ENCODE assay signal across 8 cellular contexts in genomic region chr1:22052115-22053017, GRCh38. TPM values are rescaled to one million over a fixed set of nuclear protein-coding genes. Genes with fewer than 3 reads are reported as not detected.
DNase-seq lines count a peak whose midpoint lies in the region; ATAC-seq and TF ChIP-seq lines count a peak whose summit lies in the region.

TSS of gene CDC42 (plus strand) at chr1:22052709. CDS start at chr1:22078479, 25,770 bp downstream.

- H3K27ac ChIP-seq in KMS-11 (peak within 1 kb of the TSS; percentile 95), Panc1 (ENCODE audit: low read length) (peak within 1 kb of the TSS; percentile 88), esophagus (ENCODE audit: low read depth in 2 of 2, low read length in 1 of 2) (peak within 1 kb of the TSS; percentile 100), muscle layer of duodenum (ENCODE audit: low read length) (peak within 1 kb of the TSS; percentile 91)

- H3K79me2 ChIP-seq in KMS-11 (ENCODE audit: insufficient read depth, low read depth), result peaks cover 39% of the 10 kb centered on the region

- peaks cover 31% of the 10 kb centered on the region for H3K4me1 ChIP-seq in KMS-11 (ENCODE audit: low read depth, poor library complexity, severe bottlenecking)
- H3K4me1 ChIP-seq in Panc1 (ENCODE audit: control insufficient read depth, insufficient read depth, low read length), result peaks cover 26% of the 10 kb centered on the region
- peaks cover 3 to 7% of the 10 kb centered on the region in 2 donors for H3K4me1 ChIP-seq in esophagus (ENCODE audit: control insufficient read depth in 2 of 2, insufficient read depth in 2 of 2, low read length in 1 of 2)
- peaks cover 25 to 32% of the 10 kb centered on the region in 2 donors for H3K4me1 ChIP-seq in muscle layer of duodenum (ENCODE audit: control insufficient read depth in 1 of 2, insufficient read depth in 2 of 2, low read length in 2 of 2)

- H3K9me3 Mint-ChIP-seq in activated T-cell treated with anti-CD3 and anti-CD28 coated beads, Interleukin-2, amount 50 U/mL, for 4 hours, result no peaks in the 10 kb centered on the region

- H3K27me3 ChIP-seq in KMS-11 (ENCODE audit: insufficient read depth, low read depth), result no peaks in the 10 kb centered on the region
- no peaks in the 10 kb centered on the region for H3K27me3 ChIP-seq in Panc1 (ENCODE audit: control insufficient read depth, insufficient read depth, low read length)
- no peaks in the 10 kb centered on the region for H3K27me3 ChIP-seq in esophagus (ENCODE audit: control insufficient read depth in 1 of 2, insufficient read depth in 2 of 2, low read length in 2 of 2)
- no peaks in the 10 kb centered on the region for H3K27me3 ChIP-seq in muscle layer of duodenum (ENCODE audit: low read depth, low read length)

- peak within 1 kb of the TSS; percentile 100 for H2AFZ ChIP-seq in KMS-11 (ENCODE audit: low read depth)

- peak within 1 kb of the TSS; percentile 97 for H3K9ac ChIP-seq in KMS-11

- CTCF ChIA-PET in Panc1 (lab: Charles Lee), result interaction anchor here (0.6 to 0.7 kb wide), 3 partner anchors 29 to 89 kb away, joined by 3 to 6 read pairs (median 3); no protein-coding TSS in a partner anchor

- TSS peak; percentile 81 for BruUV-seq in Panc1 (replicated peaks; lab: Mats Ljungman, UMichigan)

- no peaks in the 10 kb centered on the region for H3K9me3 ChIP-seq in Panc1 (ENCODE audit: control insufficient read depth, insufficient read depth, low read depth, low read length)
- H3K9me3 ChIP-seq in esophagus (ENCODE audit: control insufficient read depth in 2 of 2, insufficient read depth in 1 of 2, low read depth in 1 of 2, low read length in 1 of 2), result no peaks in the 10 kb centered on the region
- H3K9me3 ChIP-seq in muscle layer of duodenum (ENCODE audit: control insufficient read depth in 1 of 2, low read length in 2 of 2), result no peaks in the 10 kb centered on the region

- peak within 1 kb of the TSS; percentile 83 for H3K4me2 ChIP-seq in KMS-11

- in situ Hi-C loops in Panc1 (cut with HindIII; ENCODE audit: low pct_unique_long_range_greater_than_20kb, low sequenced_read_pairs), result no loop called here

- H3K4me3 Mint-ChIP-seq in activated T-cell treated with anti-CD3 and anti-CD28 coated beads, Interleukin-2, amount 50 U/mL, for 4 hours, result peak within 1 kb of the TSS; percentile 98

- POLR2A ChIA-PET in Panc1 (lab: Charles Lee), result interaction anchor here (1.4 kb wide), 1 partner anchor 27 kb away, joined by 15 read pairs; no protein-coding TSS in a partner anchor

- H3K36me3 ChIP-seq in KMS-11 (ENCODE audit: insufficient read depth) (no peaks in the 10 kb centered on the region; the same call in 1 of the 2 replicates), Panc1 (ENCODE audit: control insufficient read depth, insufficient read depth, low read length) (peaks cover 4% of the 10 kb centered on the region; the same call in 1 of the 2 replicates), esophagus (ENCODE audit: control insufficient read depth in 2 of 2, insufficient read depth in 2 of 2, low read length in 1 of 2) (no peaks in the 10 kb centered on the region), muscle layer of duodenum (ENCODE audit: control insufficient read depth in 1 of 2, insufficient read depth in 2 of 2, low read length in 2 of 2) (no peaks in the 10 kb centered on the region)

- ATAC-seq in GM21723 (IDR thresholded peaks at IDR 0.05; ENCODE audit: unreplicated experiment), result peak; percentile 84
- ATAC-seq in Panc1, result peak; percentile 98
- peak; percentile 85 to 87 for ATAC-seq in activated T-cell treated with anti-CD3 and anti-CD28 coated beads, Interleukin-2, amount 50 U/mL, for 4 hours

- peaks cover 14% of the 10 kb centered on the region for H3K36me3 Mint-ChIP-seq in activated T-cell treated with anti-CD3 and anti-CD28 coated beads, Interleukin-2, amount 50 U/mL, for 4 hours (ENCODE audit: insufficient read depth)

- DNase-seq in DMS53 (lab: John Stamatoyannopoulos, UW), result peak; percentile 99
- peak; percentile 60 for DNase-seq in Panc1 (ENCODE audit: low read depth, low spot score)
- peak; percentile 96 for DNase-seq in activated T-cell treated with anti-CD3 and anti-CD28 coated beads, Interleukin-2, amount 50 U/mL, for 4 hours
- peak; percentile 93 for DNase-seq in stimulated activated CD8-positive, alpha-beta memory T cell treated with anti-CD3 and anti-CD28 coated beads, Interleukin-7, amount 100 ng/mL, for 24 hours (ENCODE audit: low read depth)

- no peaks in the 10 kb centered on the region for H3K27me3 Mint-ChIP-seq in activated T-cell treated with anti-CD3 and anti-CD28 coated beads, Interleukin-2, amount 50 U/mL, for 4 hours (ENCODE audit: low read depth)

- H4K20me1 ChIP-seq in KMS-11 (ENCODE audit: insufficient read depth), result peaks cover 31% of the 10 kb centered on the region

- TF ChIP-seq CTCF in KMS-11 (conservative IDR thresholded peaks at IDR 0.05; ENCODE audit: low read depth, low read length), result no peak
- no peak for TF ChIP-seq CTCF in Panc1 (IDR thresholded peaks at IDR 0.05)

- peak within 1 kb of the TSS; percentile 80 for H3K4me3 ChIP-seq in KMS-11 (IDR thresholded peaks at IDR 0.05; ENCODE audit: insufficient read depth, low read depth, low read length)
- H3K4me3 ChIP-seq in Panc1 (ENCODE audit: low read depth in 2 of 2, low read length in 2 of 2), result peak within 1 kb of the TSS; percentile 86 to 88
- H3K4me3 ChIP-seq in esophagus (ENCODE audit: low read depth in 1 of 2, low read length in 2 of 2), result peak within 1 kb of the TSS; percentile 80 to 99
- H3K4me3 ChIP-seq in muscle layer of duodenum (ENCODE audit: low read depth in 1 of 2, low read length in 2 of 2), result peak within 1 kb of the TSS; percentile 79 to 94

- intact Hi-C loops in Panc1 (cut with micrococcal nuclease; ENCODE audit: unreplicated experiment), result no loop called here

- 16 to 25% methylated on average over 45 to 81 of the region's 81 CpGs for WGBS in esophagus, 2 donors

- H3K4me1 Mint-ChIP-seq in activated T-cell treated with anti-CD3 and anti-CD28 coated beads, Interleukin-2, amount 50 U/mL, for 4 hours (ENCODE audit: low read depth), result peaks cover 59% of the 10 kb centered on the region

RNA-seq across cellular contexts. Expression of gene CDC42, which starts in this region (rescaled TPM):
- total RNA-seq in Panc1 (2021; ENCODE audit: unreplicated experiment), result 240 TPM
- polyA plus RNA-seq in Panc1 (2012; ENCODE audit: insufficient read length), result 137 TPM
- 100 to 1,000 TPM; 218 to 249 (median 235) TPM for total RNA-seq in activated T-cell treated with anti-CD3 and anti-CD28 coated beads, Interleukin-2, amount 50 U/mL, for 4 hours
- 100 to 1,000 TPM; 100 to 138 TPM for polyA plus RNA-seq in esophagus

Comparison
In these comparisons a context has a peak if more than half of its experiments do, and no peak if none do; other contexts are left out.
1. Peak in every context shown above with its lines: DNase-seq, ATAC-seq, H3K4me3 ChIP-seq and H3K27ac ChIP-seq.